8 cellular contexts compared by ENCODE assay signal in the genomic region with DNA sequence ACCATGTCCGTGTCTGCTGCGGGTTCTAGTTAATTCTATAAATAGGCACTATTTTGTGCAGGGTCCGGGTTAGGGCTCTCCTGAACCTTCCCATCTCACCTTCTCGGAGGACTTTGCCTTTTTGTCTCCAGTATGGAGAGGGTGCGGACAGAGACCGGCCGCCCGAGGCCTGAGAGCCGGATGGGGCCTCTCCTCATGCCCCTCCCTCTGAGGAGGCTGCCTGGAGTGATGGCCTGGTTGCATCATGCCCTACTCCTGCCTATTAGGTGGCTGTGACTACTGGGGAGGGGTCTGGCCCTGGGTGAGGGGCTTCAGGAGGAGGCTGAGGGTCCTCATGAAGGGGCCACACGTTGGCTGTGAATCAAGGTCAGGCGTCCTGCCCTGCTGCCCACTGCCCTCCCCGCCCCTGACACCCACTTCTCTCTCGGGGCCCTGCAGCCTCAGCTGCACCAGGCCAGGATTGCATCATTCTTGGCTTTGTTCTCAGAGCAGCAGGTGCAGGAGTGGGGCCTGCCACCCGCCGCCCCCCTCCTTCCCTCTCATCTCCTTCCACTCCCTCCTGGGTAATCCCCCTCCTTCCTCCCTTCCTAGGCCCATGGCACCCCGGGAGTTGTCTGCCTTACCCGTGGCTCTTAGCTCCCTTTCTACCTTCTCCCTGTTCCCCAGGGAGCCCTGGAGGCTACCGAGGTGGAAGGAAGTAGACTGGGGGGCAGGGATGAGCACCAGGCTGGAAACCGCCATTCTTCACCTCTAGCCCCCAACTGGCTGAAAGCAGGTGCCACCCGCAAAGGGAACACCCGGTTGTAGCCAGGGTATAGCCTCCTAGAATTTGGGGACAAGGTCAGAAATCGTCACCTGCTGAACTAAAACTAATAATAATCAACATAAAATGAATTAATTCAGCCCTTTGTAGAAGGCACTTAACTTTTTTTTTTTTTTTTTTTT. TPM values are rescaled to one million over a fixed set of nuclear protein-coding genes. Genes with fewer than 3 reads are reported as not detected.
DNase-seq lines count a peak whose midpoint lies in the region; ATAC-seq and TF ChIP-seq lines count a peak whose summit lies in the region.

No MANE protein-coding gene starts in this region.

- H3K27me3 Mint-ChIP-seq in activated T-cell treated with anti-CD3 and anti-CD28 coated beads, Interleukin-2, amount 50 U/mL, for 24 hours: peaks cover 41% of the 10 kb centered on the region

- H3K4me1 ChIP-seq in tibial artery: peaks cover 0 to 32% (median 25%) of the 10 kb centered on the region in 4 donors

- TF ChIP-seq POLR2A in erythroblast (IDR thresholded peaks at IDR 0.05; ENCODE audit: low read length): no peak

- no peaks in the 10 kb centered on the region for H3K9me3 Mint-ChIP-seq in activated T-cell treated with anti-CD3 and anti-CD28 coated beads, Interleukin-2, amount 50 U/mL, for 24 hours

- H3K4me1 Mint-ChIP-seq in activated T-cell treated with anti-CD3 and anti-CD28 coated beads, Interleukin-2, amount 50 U/mL, for 24 hours (ENCODE audit: low read depth): peaks cover 9% of the 10 kb centered on the region

- DNase-seq in activated T-cell treated with anti-CD3 and anti-CD28 coated beads, Interleukin-2, amount 50 U/mL, for 24 hours: peak; percentile 48
- DNase-seq in activated T-cell treated with anti-CD3 and anti-CD28 coated beads for 4 hours (no peak), NCI-H128 (lab: John Stamatoyannopoulos, UW; ENCODE audit: unreplicated experiment) (peak; percentile 33), SK-MEL-5 (ENCODE audit: low read depth, low spot score) (peak; percentile 49), erythroblast (lab: John Stamatoyannopoulos, UW) (peak; percentile 57 to 80), sciatic nerve (ENCODE audit: low spot score) (no peak), tibial artery (no peak)

- H3K4me3 ChIP-seq in tibial artery: no peak overlapping the region

- no peaks in the 10 kb centered on the region for H3K9me3 ChIP-seq in tibial artery

- intact Hi-C loops in sciatic nerve (cut with DNase I) (no loop called here), tibial artery (cut with DNase I; ENCODE audit: low total_unique reads) (loop anchor here (2.0 kb wide), 1 partner anchor 67 kb away; no protein-coding TSS in a partner anchor)

- no peaks in the 10 kb centered on the region for H3K36me3 Mint-ChIP-seq in activated T-cell treated with anti-CD3 and anti-CD28 coated beads, Interleukin-2, amount 50 U/mL, for 24 hours (ENCODE audit: low read depth)

- peak; percentile 60 for ATAC-seq in sciatic nerve
- no peak for ATAC-seq in GM19395 (IDR thresholded peaks at IDR 0.05; ENCODE audit: unreplicated experiment)

- no peak overlapping the region for H3K27ac ChIP-seq in tibial artery

- H3K27me3 ChIP-seq in tibial artery: peaks cover 0 to 10% of the 10 kb centered on the region in 2 donors

- peak overlapping the region; percentile 41 for H3K4me3 Mint-ChIP-seq in activated T-cell treated with anti-CD3 and anti-CD28 coated beads, Interleukin-2, amount 50 U/mL, for 24 hours

- H3K27ac Mint-ChIP-seq in activated T-cell treated with anti-CD3 and anti-CD28 coated beads, Interleukin-2, amount 50 U/mL, for 24 hours: peak overlapping the region; percentile 63

- TF ChIP-seq CTCF in tibial artery (IDR thresholded peaks at IDR 0.05): no peak

- no peaks in the 10 kb centered on the region for H3K36me3 ChIP-seq in tibial artery

- in situ Hi-C loops in SK-MEL-5 (cut with HindIII; ENCODE audit: low pct_unique_long_range_greater_than_20kb, low sequenced_read_pairs): no loop called here

RNA-seq across cellular contexts. Expression of gene ARHGAP23, which starts 12.7 kb away (rescaled TPM):
- 0.34 and 1.0 TPM in 2 replicates for total RNA-seq in SK-MEL-5 (2014; rRNA removed; shearing (Covaris generic))
- 0.93 and 1.3 TPM in 2 replicates for polyA plus RNA-seq in SK-MEL-5 (2015; cell fraction: cytosol; rRNA removed)
- polyA plus RNA-seq in SK-MEL-5 (2015; cell fraction: nucleus; rRNA removed): 0.62 and 1.00 TPM in 2 replicates
- total RNA-seq in sciatic nerve: 154 TPM

Comparison
In these comparisons a context has a peak if more than half of its experiments do, and no peak if none do; other contexts are left out.
1. DNase-seq: peak in activated T-cell treated with anti-CD3 and anti-CD28 coated beads, Interleukin-2, amount 50 U/mL, for 24 hours (single experiment), NCI-H128 (single experiment), SK-MEL-5 (single experiment) and erythroblast (2 of 2); none in activated T-cell treated with anti-CD3 and anti-CD28 coated beads for 4 hours (single experiment), sciatic nerve (single experiment) and tibial artery (0 of 2).
2. RNA of gene ARHGAP23, which starts 12.7 kb away (total RNA-seq): 154 TPM in sciatic nerve (single experiment); 0.34 to 1.0 TPM in SK-MEL-5; every median in the first group is over 10 times any median in the second.